8 cellular contexts compared by ENCODE assay signal in the genomic region with DNA sequence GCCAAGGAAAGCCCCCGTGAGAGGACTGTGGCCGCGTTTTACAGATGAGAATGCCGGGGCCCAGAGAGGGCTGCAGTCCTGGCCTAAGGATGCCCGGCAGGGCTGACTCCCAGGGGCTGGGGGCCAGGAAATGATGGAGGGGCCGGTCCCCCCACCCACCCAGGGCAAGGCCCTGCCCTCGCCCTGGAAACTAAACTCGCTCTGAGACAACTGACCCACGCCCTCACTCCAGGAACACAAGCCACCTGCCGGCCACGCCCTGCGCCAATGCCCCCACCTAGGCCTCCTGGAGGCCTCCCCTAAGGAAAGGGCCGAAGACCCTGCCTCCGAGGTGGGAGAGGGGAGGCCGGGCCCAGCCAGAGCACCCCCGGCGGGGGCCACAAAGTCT. TPM values are rescaled to one million over a fixed set of nuclear protein-coding genes. Genes with fewer than 3 reads are reported as not detected.
DNase-seq lines count a peak whose midpoint lies in the region; ATAC-seq and TF ChIP-seq lines count a peak whose summit lies in the region.

No MANE protein-coding gene starts in this region.

- H3K36me3 ChIP-seq in SK-N-SH (replicated peaks in 1 of 2; ENCODE audit: control insufficient read depth in 1 of 2, insufficient read depth in 2 of 2, low read length in 1 of 2): peaks cover 3 to 21% of the 10 kb centered on the region in 2 experiments
- H3K36me3 ChIP-seq in brain microvascular endothelial cell (replicated peaks): peaks cover 31% of the 10 kb centered on the region
- peaks cover under 1 to 14% of the 10 kb centered on the region in 2 donors for H3K36me3 ChIP-seq in lung (ENCODE audit: control insufficient read depth in 2 of 2, insufficient read depth in 2 of 2, low read length in 2 of 2)
- no peaks in the 10 kb centered on the region for H3K36me3 ChIP-seq in testis (ENCODE audit: low read depth, missing control alignments)
- peaks cover 48% of the 10 kb centered on the region for H3K36me3 ChIP-seq in BE2C

- no peak for TF ChIP-seq RAD21 in SK-N-SH (IDR thresholded peaks at IDR 0.05; ENCODE audit: low read length)

- H3K4me3 ChIP-seq in SK-N-SH (ENCODE audit: low read depth in 2 of 2, low read length in 1 of 2) (no peak overlapping the region), brain microvascular endothelial cell (ENCODE audit: low read depth, low read length) (no peak overlapping the region), lung (no peak overlapping the region), testis (no peak overlapping the region), BE2C (ENCODE audit: low read depth, low read length) (no peak overlapping the region)

- intact Hi-C loops in testis (cut with DNase I; ENCODE audit: low total_unique reads): no loop called here

- H3K9ac ChIP-seq in SK-N-SH: no peak overlapping the region

- TF ChIP-seq CTCF in SK-N-SH (IDR thresholded peaks at IDR 0.05): no peak
- no peak for TF ChIP-seq CTCF in brain microvascular endothelial cell (IDR thresholded peaks at IDR 0.05; ENCODE audit: low read depth, low read length, missing control alignments)
- TF ChIP-seq CTCF in lung (IDR thresholded peaks at IDR 0.05; ENCODE audit: control extremely low read depth, extremely low read depth): no peak
- TF ChIP-seq CTCF in testis (IDR thresholded peaks at IDR 0.05): no peak
- no peak for TF ChIP-seq CTCF in BE2C (IDR thresholded peaks at IDR 0.05; ENCODE audit: low read depth, low read length)

- POLR2A ChIA-PET in SK-N-SH (lab: Yijun Ruan, JAX): no interaction called here

- H3K9me3 ChIP-seq in SK-N-SH (no peaks in the 10 kb centered on the region), lung (ENCODE audit: control insufficient read depth in 2 of 2, insufficient read depth in 1 of 2, low read length in 1 of 2) (peaks cover 0 to 3% of the 10 kb centered on the region in 2 donors), testis (no peaks in the 10 kb centered on the region), BE2C (no peaks in the 10 kb centered on the region)

- DNase-seq in SK-N-SH: no peak
- DNase-seq in brain microvascular endothelial cell: no peak
- DNase-seq in lung (ENCODE audit: low spot score): no peak
- DNase-seq in testis: no peak
- DNase-seq in activated naive CD4-positive, alpha-beta T cell treated with Interleukin-2 at 50 U/mL for 16 hours: no peak
- no peak for DNase-seq in BE2C
- no peak for DNase-seq in activated gamma-delta T cell treated with Interleukin-2 at 50 U/mL for 16 hours

- H3K27me3 ChIP-seq in SK-N-SH (ENCODE audit: insufficient read depth): no peaks in the 10 kb centered on the region
- no peaks in the 10 kb centered on the region for H3K27me3 ChIP-seq in brain microvascular endothelial cell (replicated peaks)
- no peaks in the 10 kb centered on the region for H3K27me3 ChIP-seq in lung (ENCODE audit: control insufficient read depth, insufficient read depth)
- no peaks in the 10 kb centered on the region for H3K27me3 ChIP-seq in testis
- no peaks in the 10 kb centered on the region for H3K27me3 ChIP-seq in BE2C

- no peak for TF ChIP-seq EP300 in SK-N-SH (IDR thresholded peaks at IDR 0.05; ENCODE audit: borderline replicate concordance in 1 of 2, low read depth in 1 of 2, low read length in 1 of 2)

- peaks cover 100% of the 10 kb centered on the region for H3K79me2 ChIP-seq in SK-N-SH (ENCODE audit: insufficient read depth)

- in situ Hi-C loops in brain microvascular endothelial cell (cut with HindIII; ENCODE audit: low pct_ligation_motif_present, low sequenced_read_pairs): no loop called here

- no peak for TF ChIP-seq POLR2A in testis (IDR thresholded peaks at IDR 0.05)

- ATAC-seq in SK-N-SH treated with all-trans-retinoic acid at 6 μM for 48 hours (no peak), lung (ENCODE audit: insufficient read depth, low FRiP score) (no peak)

- H3K9me2 ChIP-seq in SK-N-SH: no peaks in the 10 kb centered on the region

- peak overlapping the region; percentile 62; the same call in 1 of the 2 replicates for H3K4me2 ChIP-seq in SK-N-SH

- H4K20me1 ChIP-seq in SK-N-SH (ENCODE audit: insufficient read depth): peaks cover 100% of the 10 kb centered on the region

- no peak overlapping the region for H3K27ac ChIP-seq in SK-N-SH (ENCODE audit: low read depth in 2 of 2, low read length in 1 of 2)
- peak overlapping the region; percentile 74 for H3K27ac ChIP-seq in brain microvascular endothelial cell
- peak overlapping the region; percentile 87 to 95 for H3K27ac ChIP-seq in lung (ENCODE audit: low read depth in 1 of 2, low read length in 1 of 2)
- peak overlapping the region; percentile 95 to 98 for H3K27ac ChIP-seq in testis

- peaks cover 19% of the 10 kb centered on the region for H3F3A ChIP-seq in SK-N-SH (replicated peaks; ENCODE audit: insufficient read depth)

- H3K4me1 ChIP-seq in SK-N-SH (ENCODE audit: control insufficient read depth in 1 of 2, insufficient read depth in 2 of 2, low read depth in 1 of 2, low read length in 1 of 2) (peaks cover 6 to 10% of the 10 kb centered on the region in 2 experiments; a peak in 2 of 4 replicates), lung (ENCODE audit: control insufficient read depth in 2 of 2, insufficient read depth in 2 of 2, low read length in 2 of 2) (peaks cover 24 to 55% of the 10 kb centered on the region in 2 donors), testis (peaks cover 63% of the 10 kb centered on the region), BE2C (no peaks in the 10 kb centered on the region)

- H2AFZ ChIP-seq in SK-N-SH (ENCODE audit: low read depth): no peak overlapping the region

- WGBS in SK-N-SH (ENCODE audit: low lambda C conversion rate): 90% methylated on average over 6 of the region's 17 CpGs
- WGBS in lung, 2 donors: 45 to 70% methylated on average over 17 of the region's 17 CpGs
- 53 to 81% methylated on average over 4 to 17 of the region's 17 CpGs for WGBS in testis, 2 donors

- CTCF ChIA-PET in SK-N-SH (lab: Yijun Ruan, JAX): no interaction called here

TF ChIP-seq in SK-N-SH, 30 proteins besides CTCF, POLR2A, EP300 and RAD21:
- TF ChIP-seq FOXM1 (IDR thresholded peaks at IDR 0.05; ENCODE audit: low read depth) (no peak), SMC3 (IDR thresholded peaks at IDR 0.05; ENCODE audit: low read depth, low read length) (no peak), TEAD4 (IDR thresholded peaks at IDR 0.05; ENCODE audit: borderline replicate concordance, insufficient read depth) (no peak), GABPA (IDR thresholded peaks at IDR 0.05; ENCODE audit: low read depth) (no peak), NFIC (IDR thresholded peaks at IDR 0.05; ENCODE audit: borderline replicate concordance) (no peak)
- TF ChIP-seq, protein P1, sequence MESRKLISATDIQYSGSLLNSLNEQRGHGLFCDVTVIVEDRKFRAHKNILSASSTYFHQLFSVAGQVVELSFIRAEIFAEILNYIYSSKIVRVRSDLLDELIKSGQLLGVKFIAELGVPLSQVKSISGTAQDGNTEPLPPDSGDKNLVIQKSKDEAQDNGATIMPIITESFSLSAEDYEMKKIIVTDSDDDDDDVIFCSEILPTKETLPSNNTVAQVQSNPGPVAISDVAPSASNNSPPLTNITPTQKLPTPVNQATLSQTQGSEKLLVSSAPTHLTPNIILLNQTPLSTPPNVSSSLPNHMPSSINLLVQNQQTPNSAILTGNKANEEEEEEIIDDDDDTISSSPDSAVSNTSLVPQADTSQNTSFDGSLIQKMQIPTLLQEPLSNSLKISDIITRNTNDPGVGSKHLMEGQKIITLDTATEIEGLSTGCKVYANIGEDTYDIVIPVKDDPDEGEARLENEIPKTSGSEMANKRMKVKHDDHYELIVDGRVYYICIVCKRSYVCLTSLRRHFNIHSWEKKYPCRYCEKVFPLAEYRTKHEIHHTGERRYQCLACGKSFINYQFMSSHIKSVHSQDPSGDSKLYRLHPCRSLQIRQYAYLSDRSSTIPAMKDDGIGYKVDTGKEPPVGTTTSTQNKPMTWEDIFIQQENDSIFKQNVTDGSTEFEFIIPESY (IDR thresholded peaks at IDR 0.05; ENCODE audit: borderline replicate concordance, low read depth): no peak

TF ChIP-seq in SK-N-SH treated with all-trans-retinoic acid at 6 μM for 48 hours, 23 proteins besides CTCF, POLR2A, EP300 and RAD21:
- TF ChIP-seq, protein P2, sequence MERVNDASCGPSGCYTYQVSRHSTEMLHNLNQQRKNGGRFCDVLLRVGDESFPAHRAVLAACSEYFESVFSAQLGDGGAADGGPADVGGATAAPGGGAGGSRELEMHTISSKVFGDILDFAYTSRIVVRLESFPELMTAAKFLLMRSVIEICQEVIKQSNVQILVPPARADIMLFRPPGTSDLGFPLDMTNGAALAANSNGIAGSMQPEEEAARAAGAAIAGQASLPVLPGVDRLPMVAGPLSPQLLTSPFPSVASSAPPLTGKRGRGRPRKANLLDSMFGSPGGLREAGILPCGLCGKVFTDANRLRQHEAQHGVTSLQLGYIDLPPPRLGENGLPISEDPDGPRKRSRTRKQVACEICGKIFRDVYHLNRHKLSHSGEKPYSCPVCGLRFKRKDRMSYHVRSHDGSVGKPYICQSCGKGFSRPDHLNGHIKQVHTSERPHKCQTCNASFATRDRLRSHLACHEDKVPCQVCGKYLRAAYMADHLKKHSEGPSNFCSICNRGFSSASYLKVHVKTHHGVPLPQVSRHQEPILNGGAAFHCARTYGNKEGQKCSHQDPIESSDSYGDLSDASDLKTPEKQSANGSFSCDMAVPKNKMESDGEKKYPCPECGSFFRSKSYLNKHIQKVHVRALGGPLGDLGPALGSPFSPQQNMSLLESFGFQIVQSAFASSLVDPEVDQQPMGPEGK (CRISPR knock-in tag; IDR thresholded peaks at IDR 0.05; ENCODE audit: borderline replicate concordance): no peak

RNA-seq across cellular contexts. Expression of a gene that starts 7.2 kb away (rescaled TPM):
- polyA plus RNA-seq in SK-N-SH (2012; rRNA removed) (5.6 and 7.4 TPM in 2 replicates), lung (10 to 100 TPM; 13.4 to 20.1 TPM), testis (ENCODE audit: insufficient read depth, low read depth, low replicate concordance) (7.5 TPM)
- polyA plus RNA-seq in SK-N-SH (2012; cell fraction: cytosol; rRNA removed): 2.8 and 5.8 TPM in 2 replicates
- polyA plus RNA-seq in SK-N-SH (2012; cell fraction: nucleus; rRNA removed): 17.7 and 19.8 TPM in 2 replicates
- total RNA-seq in lung (10 to 100 TPM; 19.0 to 68.0 TPM), testis (10 to 100 TPM; 42.2 to 49.4 TPM)
- 17.1 TPM for polyA plus RNA-seq in BE2C (2012; ENCODE audit: insufficient read depth, insufficient read length, low read depth)

RNA-seq across cellular contexts. Expression of a gene that starts 52.0 kb away (rescaled TPM):
- polyA plus RNA-seq in SK-N-SH (2012; rRNA removed): 7.7 and 14.1 TPM in 2 replicates
- polyA plus RNA-seq in SK-N-SH (2012; cell fraction: cytosol; rRNA removed): 4.8 and 7.9 TPM in 2 replicates
- polyA plus RNA-seq in SK-N-SH (2012; cell fraction: nucleus; rRNA removed): 17.7 and 23.8 TPM in 2 replicates
- total RNA-seq in lung: 10 to 100 TPM; 26.7 to 46.2 TPM
- 10 to 100 TPM in 1 of 2 donors, 1 to 10 TPM in 1; 9.9 to 16.5 TPM for polyA plus RNA-seq in lung
- total RNA-seq in testis: 10 to 100 TPM; 89.1 to 94.5 TPM
- 142 TPM for polyA plus RNA-seq in testis (ENCODE audit: insufficient read depth, low read depth, low replicate concordance)
- 105 TPM for polyA plus RNA-seq in BE2C (2012; ENCODE audit: insufficient read depth, insufficient read length, low read depth)

Comparison
In these comparisons a context has a peak if more than half of its experiments do, and no peak if none do; other contexts are left out.
1. H3K27ac ChIP-seq: peak in brain microvascular endothelial cell (single experiment), lung (2 of 2) and testis (2 of 2); none in SK-N-SH (0 of 2).